ENCODE assay signal across 12 cellular contexts in genomic region chr20:36969478-36970186, GRCh38. TPM values are rescaled to one million over a fixed set of nuclear protein-coding genes. Genes with fewer than 3 reads are reported as not detected.
DNase-seq lines count a peak whose midpoint lies in the region; ATAC-seq, FAIRE-seq and TF ChIP-seq lines count a peak whose summit lies in the region.
"Had no signal": no experiment of that assay in that cellular context is flagged by ENCODE, and none has a peak within 500 bp of the region (broad histone marks: within the 10 kb centered on the region; RNA-seq: fewer than 3 reads in every experiment).

No MANE protein-coding gene starts in this region.

- H3K4me1 ChIP-seq in HepG2 (ENCODE audit: insufficient read depth, low read length): peaks cover 29% of the 10 kb centered on the region

- H3K9ac ChIP-seq in HepG2 (ENCODE audit: insufficient read depth, low read depth, low read length): peak overlapping the region; percentile 32

- BruUV-seq in HepG2 (replicated peaks; lab: Mats Ljungman, UMichigan): no TSS peak

- H3K4me3 ChIP-seq in HepG2 (replicated peaks in 1 of 3; ENCODE audit: insufficient read depth in 1 of 3, low read depth in 2 of 3, low read length in 3 of 3): peak overlapping the region; percentile 28 to 50 (median 37); a peak in 5 of 6 replicates

- H3K9me3 Mint-ChIP-seq in activated T-helper 1 cell treated with anti-CD3 and anti-CD28 coated beads, Interleukin-12 subunit alpha, Interleukin-12 subunit beta, Interleukin-2, Interleukin-4 antibody, amounts not matched to agents 30 ng/mL and 10 ng/mL and 1 ng/mL, durations not matched to agents 14 hours and 24 hours and 36 hours: no peaks in the 10 kb centered on the region
- H3K9me3 Mint-ChIP-seq in stimulated activated naive CD8-positive, alpha-beta T cell treated with anti-CD3 and anti-CD28 coated beads, Interleukin-15, amount 100 ng/mL, for 72 hours: peaks cover 12 to 13% of the 10 kb centered on the region in 2 donors
- H3K9me3 Mint-ChIP-seq: HFFc6 had no signal

- CTCF ChIA-PET in HepG2 (lab: Yijun Ruan, JAX; ENCODE audit: low intra/inter-chr PET ratio, low total read pairs): no interaction called here

- no peak for TF ChIP-seq CTCF in HepG2 (CRISPR knock-in tag; IDR thresholded peaks at IDR 0.05)

- peak; percentile 10 for DNase-seq in activated CD4-positive, CD25-positive, alpha-beta regulatory T cell treated with anti-CD3 and anti-CD28 coated beads, Interleukin-2, amount 50 U/mL, for 16 hours (ENCODE audit: low read depth, low spot score)
- DNase-seq in activated CD4-positive, CD25-positive, alpha-beta regulatory T cell (lab: John Stamatoyannopoulos, UW): no peak
- DNase-seq in activated T-helper 1 cell treated with anti-CD3 and anti-CD28 coated beads, Interleukin-12 subunit alpha, Interleukin-12 subunit beta, Interleukin-2, Interleukin-4 antibody, amounts not matched to agents 30 ng/mL and 10 ng/mL and 1 ng/mL, durations not matched to agents 14 hours and 24 hours and 36 hours (ENCODE audit: low spot score): peak; percentile 16
- peak; percentile 53 for DNase-seq in HepG2 (ENCODE audit: low spot score)
- peak; percentile 21 to 31 for DNase-seq in stimulated activated naive CD8-positive, alpha-beta T cell treated with anti-CD3 and anti-CD28 coated beads, Interleukin-15, amount 100 ng/mL, for 72 hours
- DNase-seq in dermis blood vessel endothelial cell: no peak
- DNase-seq in NOMO-1 treated with DMSO at 0.1 percent for 48 hours (lab: John Stamatoyannopoulos, UW; ENCODE audit: unreplicated experiment): no peak
- DNase-seq: HFFc6, NCI-H2029 treated with DMSO at 0.1 percent for 48 hours, posterior cingulate gyrus had no signal

- H3K4me2 ChIP-seq in HepG2 (ENCODE audit: low read depth, low read length): peak overlapping the region; percentile 71

- H3K36me3 Mint-ChIP-seq in activated T-helper 1 cell treated with anti-CD3 and anti-CD28 coated beads, Interleukin-12 subunit alpha, Interleukin-12 subunit beta, Interleukin-2, Interleukin-4 antibody, amounts not matched to agents 30 ng/mL and 10 ng/mL and 1 ng/mL, durations not matched to agents 14 hours and 24 hours and 36 hours (ENCODE audit: low read depth): peaks cover 4% of the 10 kb centered on the region

- H3K27me3 ChIP-seq in HepG2 (ENCODE audit: control insufficient read depth in 1 of 2, insufficient read depth in 2 of 2, low read length in 2 of 2): no peaks in the 10 kb centered on the region

- H3K9me3 ChIP-seq in HepG2 (ENCODE audit: low read length): no peaks in the 10 kb centered on the region

- no peaks in the 10 kb centered on the region for H3K27me3 Mint-ChIP-seq in activated T-helper 1 cell treated with anti-CD3 and anti-CD28 coated beads, Interleukin-12 subunit alpha, Interleukin-12 subunit beta, Interleukin-2, Interleukin-4 antibody, amounts not matched to agents 30 ng/mL and 10 ng/mL and 1 ng/mL, durations not matched to agents 14 hours and 24 hours and 36 hours (ENCODE audit: insufficient read depth)
- no peaks in the 10 kb centered on the region for H3K27me3 Mint-ChIP-seq in stimulated activated naive CD8-positive, alpha-beta T cell treated with anti-CD3 and anti-CD28 coated beads, Interleukin-15, amount 100 ng/mL, for 72 hours

- H2AFZ ChIP-seq in HepG2 (ENCODE audit: low read length): peak overlapping the region; percentile 93

- TF ChIP-seq EP300 in HepG2 (IDR thresholded peaks at IDR 0.05; ENCODE audit: low read depth in 2 of 2, low read length in 2 of 2): no peak
- TF ChIP-seq EP300 in HepG2 (CRISPR knock-in tag; IDR thresholded peaks at IDR 0.05; ENCODE audit: borderline replicate concordance): no peak

- peak overlapping the region; percentile 53 for H3K4me3 Mint-ChIP-seq in activated T-helper 1 cell treated with anti-CD3 and anti-CD28 coated beads, Interleukin-12 subunit alpha, Interleukin-12 subunit beta, Interleukin-2, Interleukin-4 antibody, amounts not matched to agents 30 ng/mL and 10 ng/mL and 1 ng/mL, durations not matched to agents 14 hours and 24 hours and 36 hours
- peak overlapping the region; percentile 63 to 71 for H3K4me3 Mint-ChIP-seq in stimulated activated naive CD8-positive, alpha-beta T cell treated with anti-CD3 and anti-CD28 coated beads, Interleukin-15, amount 100 ng/mL, for 72 hours
- H3K4me3 Mint-ChIP-seq: HFFc6 had no signal

- no peaks in the 10 kb centered on the region for H3K79me2 ChIP-seq in HepG2 (ENCODE audit: insufficient read depth, low read length)

- intact Hi-C loops in activated T-helper 1 cell treated with anti-CD3 and anti-CD28 coated beads, Interleukin-12 subunit alpha, Interleukin-12 subunit beta, Interleukin-2, Interleukin-4 antibody, amounts not matched to agents 30 ng/mL and 10 ng/mL and 1 ng/mL, durations not matched to agents 14 hours and 24 hours and 36 hours (cut with micrococcal nuclease): loop anchor here (2.0 kb wide), 1 partner anchor 15 kb away; no protein-coding TSS in a partner anchor
- intact Hi-C loops in HepG2 (cut with micrococcal nuclease; ENCODE audit: unreplicated experiment): no loop called here

- peaks cover 27% of the 10 kb centered on the region for H3K4me1 Mint-ChIP-seq in activated T-helper 1 cell treated with anti-CD3 and anti-CD28 coated beads, Interleukin-12 subunit alpha, Interleukin-12 subunit beta, Interleukin-2, Interleukin-4 antibody, amounts not matched to agents 30 ng/mL and 10 ng/mL and 1 ng/mL, durations not matched to agents 14 hours and 24 hours and 36 hours (ENCODE audit: low read depth)
- peaks cover 56% of the 10 kb centered on the region for H3K4me1 Mint-ChIP-seq in stimulated activated naive CD8-positive, alpha-beta T cell treated with anti-CD3 and anti-CD28 coated beads, Interleukin-15, amount 100 ng/mL, for 72 hours

- no peak overlapping the region for H3K27ac ChIP-seq in HepG2 (ENCODE audit: extremely low read length, insufficient read depth, low read length)

- no peaks in the 10 kb centered on the region for H4K20me1 ChIP-seq in HepG2 (ENCODE audit: insufficient read depth, low read length)

- WGBS in HepG2 (ENCODE audit: low lambda C conversion rate): 44% methylated on average over 10 of the region's 10 CpGs

- peak overlapping the region; percentile 77 for H3K27ac Mint-ChIP-seq in activated T-helper 1 cell treated with anti-CD3 and anti-CD28 coated beads, Interleukin-12 subunit alpha, Interleukin-12 subunit beta, Interleukin-2, Interleukin-4 antibody, amounts not matched to agents 30 ng/mL and 10 ng/mL and 1 ng/mL, durations not matched to agents 14 hours and 24 hours and 36 hours
- peak overlapping the region; percentile 90 for H3K27ac Mint-ChIP-seq in stimulated activated naive CD8-positive, alpha-beta T cell treated with anti-CD3 and anti-CD28 coated beads, Interleukin-15, amount 100 ng/mL, for 72 hours
- H3K27ac Mint-ChIP-seq: HFFc6 had no signal

- FAIRE-seq in HepG2 (lab: Jason Lieb, UNC): peak; percentile 39
- FAIRE-seq: A204.1 had no signal

- TF ChIP-seq RAD21 in HepG2 (CRISPR knock-in tag; IDR thresholded peaks at IDR 0.05): no peak

- no peak for TF ChIP-seq POLR2A in HepG2 (IDR thresholded peaks at IDR 0.05; ENCODE audit: insufficient read depth in 1 of 2, low read depth in 2 of 2, low read length in 2 of 2)

- ATAC-seq in HepG2: peak; percentile 65
- ATAC-seq in stimulated activated naive CD8-positive, alpha-beta T cell treated with anti-CD3 and anti-CD28 coated beads, Interleukin-15, amount 100 ng/mL, for 72 hours: peak; percentile 60
- no peak for ATAC-seq in HG03439 (IDR thresholded peaks at IDR 0.05; ENCODE audit: unreplicated experiment)

- in situ Hi-C loops in HepG2 (cut with HindIII; ENCODE audit: extremely low pct_ligation_motif_present, low pct_unique_long_range_greater_than_20kb): no loop called here

- no peaks in the 10 kb centered on the region for H3K36me3 ChIP-seq in HepG2 (replicated peaks in 1 of 2; ENCODE audit: control insufficient read depth in 1 of 2, insufficient read depth in 2 of 2, low read length in 2 of 2)

- POLR2A ChIA-PET in HepG2 (lab: Yijun Ruan, JAX): no interaction called here

TF ChIP-seq in HepG2, 621 proteins besides CTCF, POLR2A, EP300 and RAD21 (continues in another document):
- TF ChIP-seq ARNT2 (CRISPR knock-in tag; IDR thresholded peaks at IDR 0.05; ENCODE audit: low read depth): no peak

RNA-seq across cellular contexts. Expression of gene SAMHD1, which starts 18.1 kb away (rescaled TPM):
- 55.0 and 59.9 TPM in 2 replicates for total RNA-seq in activated T-helper 1 cell treated with anti-CD3 and anti-CD28 coated beads, Interleukin-12 subunit alpha, Interleukin-12 subunit beta, Interleukin-2, Interleukin-4 antibody, amounts not matched to agents 30 ng/mL and 10 ng/mL and 1 ng/mL, durations not matched to agents 14 hours and 24 hours and 36 hours
- total RNA-seq in HepG2 (2016; rRNA removed; fragmentation: Illumina TruSeq; extraction: Trizol) (43.5 and 57.7 TPM in 2 replicates), dermis blood vessel endothelial cell (54.5 and 57.6 TPM in 2 replicates)
- 5.2 and 6.2 TPM in 2 replicates for total RNA-seq in HepG2 (2016; cell fraction: cytosol; rRNA removed; fragmentation: Illumina TruSeq; extraction: Trizol; ENCODE audit: low read depth)
- 41.4 and 56.8 TPM in 2 replicates for total RNA-seq in HepG2 (2016; cell fraction: insoluble cytoplasmic fraction; rRNA removed; fragmentation: Illumina TruSeq; extraction: Trizol)
- total RNA-seq in HepG2 (2016; cell fraction: membrane; rRNA removed; fragmentation: Illumina TruSeq; extraction: Trizol): 13.7 and 15.1 TPM in 2 replicates
- 37.8 and 40.5 TPM in 2 replicates for total RNA-seq in HepG2 (2016; cell fraction: nucleus; rRNA removed; fragmentation: Illumina TruSeq; extraction: Trizol)
- 13.2 and 16.9 TPM in 2 replicates for polyA plus RNA-seq in HepG2 (2011; rRNA removed)
- polyA plus RNA-seq in HepG2 (2011; cell fraction: cytosol; rRNA removed): 7.9 and 11.7 TPM in 2 replicates
- polyA plus RNA-seq in HepG2 (2011; cell fraction: nucleus; rRNA removed): 7.0 and 9.0 TPM in 2 replicates
- 15.7 and 17.1 TPM in 2 replicates for polyA plus RNA-seq in HepG2 (2012)
- 3.2 and 3.7 TPM in 2 replicates for polyA plus RNA-seq in HepG2 (2016; cell fraction: cytosol; fragmentation: Illumina TruSeq; extraction: Trizol; ENCODE audit: low read depth)
- 44.6 and 50.6 TPM in 2 replicates for polyA plus RNA-seq in HepG2 (2016; cell fraction: insoluble cytoplasmic fraction; fragmentation: Illumina TruSeq; extraction: Trizol; ENCODE audit: low read depth)
- 9.0 and 11.0 TPM in 2 replicates for polyA plus RNA-seq in HepG2 (2016; cell fraction: membrane; fragmentation: Illumina TruSeq; extraction: Trizol; ENCODE audit: low read depth)
- 34.9 and 36.6 TPM in 2 replicates for polyA plus RNA-seq in HepG2 (2016; cell fraction: nucleus; fragmentation: Illumina TruSeq; extraction: Trizol; ENCODE audit: insufficient read depth, low read depth)
- polyA minus RNA-seq in HepG2 (2011; rRNA and poly(A)+ RNA removed; ENCODE audit: low replicate concordance): 27.0 and 42.7 TPM in 2 replicates
- polyA minus RNA-seq in HepG2 (2011; cell fraction: cytosol; rRNA and poly(A)+ RNA removed): 17.3 and 22.0 TPM in 2 replicates
- 42.0 and 50.0 TPM in 2 replicates for polyA minus RNA-seq in HepG2 (2011; cell fraction: nucleus; rRNA and poly(A)+ RNA removed)

Comparison
In these comparisons a context has a peak if more than half of its experiments do, and no peak if none do; other contexts are left out.
1. DNase-seq: peak in activated CD4-positive, CD25-positive, alpha-beta regulatory T cell treated with anti-CD3 and anti-CD28 coated beads, Interleukin-2, amount 50 U/mL, for 16 hours (single experiment), activated T-helper 1 cell treated with anti-CD3 and anti-CD28 coated beads, Interleukin-12 subunit alpha, Interleukin-12 subunit beta, Interleukin-2, Interleukin-4 antibody, amounts not matched to agents 30 ng/mL and 10 ng/mL and 1 ng/mL, durations not matched to agents 14 hours and 24 hours and 36 hours (single experiment), HepG2 (single experiment) and stimulated activated naive CD8-positive, alpha-beta T cell treated with anti-CD3 and anti-CD28 coated beads, Interleukin-15, amount 100 ng/mL, for 72 hours (2 of 2); none in activated CD4-positive, CD25-positive, alpha-beta regulatory T cell (0 of 4), dermis blood vessel endothelial cell (single experiment) and NOMO-1 treated with DMSO at 0.1 percent for 48 hours (single experiment).